ENCODE assay signal across 9 cellular contexts in genomic region chr10:101355307-101355706, GRCh38. TPM values are rescaled to one million over a fixed set of nuclear protein-coding genes. Genes with fewer than 3 reads are reported as not detected.
A peak's percentile ranks its signal among the peaks of the same experiment; 100 is the strongest.
DNase-seq lines count a peak whose midpoint lies in the region; ATAC-seq and TF ChIP-seq lines count a peak whose summit lies in the region.
"Had no signal": no experiment of that assay in that cellular context is flagged by ENCODE, and none has a peak within 500 bp of the region (broad histone marks: within the 10 kb centered on the region; RNA-seq: fewer than 3 reads in every experiment).

No MANE protein-coding gene starts in this region.

- no peaks in the 10 kb centered on the region for H3K9me3 Mint-ChIP-seq in activated CD4-positive, alpha-beta T cell treated with anti-CD3 and anti-CD28 coated beads, Interleukin-2, amount 10 ng/mL, durations not matched to agents 7 days and 5 days

- no peaks in the 10 kb centered on the region for H3K27me3 ChIP-seq in skeletal muscle tissue (ENCODE audit: control insufficient read depth in 3 of 3, insufficient read depth in 3 of 3, low read length in 3 of 3)
- no peaks in the 10 kb centered on the region for H3K27me3 ChIP-seq in adrenal gland

- TF ChIP-seq POLR2A in adrenal gland (IDR thresholded peaks at IDR 0.05), result no peak

- peak overlapping the region in 2 of 3 donors; percentile 88 to 91 for H3K9ac ChIP-seq in skeletal muscle tissue (ENCODE audit: low read depth in 1 of 3, low read length in 3 of 3)

- CTCF ChIA-PET in activated CD4-positive, alpha-beta T cell treated with anti-CD3 and anti-CD28 coated beads, Interleukin-2, amount 10 ng/mL, durations not matched to agents 7 days and 5 days (lab: Charles Lee), result interaction anchor here (1.3 kb wide), 1 partner anchor 10 kb away, joined by 7 read pairs; no protein-coding TSS in a partner anchor

- POLR2A ChIA-PET in activated CD4-positive, alpha-beta T cell treated with anti-CD3 and anti-CD28 coated beads, Interleukin-2, amount 10 ng/mL, durations not matched to agents 7 days and 5 days (lab: Charles Lee), result no interaction called here

- H3K36me3 Mint-ChIP-seq in activated CD4-positive, alpha-beta T cell treated with anti-CD3 and anti-CD28 coated beads, Interleukin-2, amount 10 ng/mL, durations not matched to agents 7 days and 5 days (ENCODE audit: low read depth), result peaks cover 6% of the 10 kb centered on the region

- H3K4me1 Mint-ChIP-seq in activated CD4-positive, alpha-beta T cell treated with anti-CD3 and anti-CD28 coated beads, Interleukin-2, amount 10 ng/mL, durations not matched to agents 7 days and 5 days, result peaks cover 27% of the 10 kb centered on the region

- H3K27ac Mint-ChIP-seq in activated CD4-positive, alpha-beta T cell treated with anti-CD3 and anti-CD28 coated beads, Interleukin-2, amount 10 ng/mL, durations not matched to agents 7 days and 5 days, result no peak overlapping the region

- H3K36me3 ChIP-seq in skeletal muscle tissue (ENCODE audit: control insufficient read depth in 3 of 3, insufficient read depth in 3 of 3, low read length in 3 of 3) (no peaks in the 10 kb centered on the region), adrenal gland (replicated peaks in 1 of 2) (no peaks in the 10 kb centered on the region)

- peaks cover 9% of the 10 kb centered on the region for H3K27me3 Mint-ChIP-seq in activated CD4-positive, alpha-beta T cell treated with anti-CD3 and anti-CD28 coated beads, Interleukin-2, amount 10 ng/mL, durations not matched to agents 7 days and 5 days

- H3K4me1 ChIP-seq in skeletal muscle tissue (ENCODE audit: control insufficient read depth in 3 of 3, insufficient read depth in 3 of 3, low read length in 3 of 3), result peaks cover 14 to 21% (median 16%) of the 10 kb centered on the region in 3 donors
- H3K4me1 ChIP-seq in adrenal gland (replicated peaks in 1 of 2), result peaks cover 27 to 34% of the 10 kb centered on the region in 2 donors

- DNase-seq in activated CD4-positive, alpha-beta T cell treated with anti-CD3 and anti-CD28 coated beads, Interleukin-2, amount 10 ng/mL, durations not matched to agents 7 days and 5 days, result no peak
- no peak for DNase-seq in activated CD4-positive, alpha-beta T cell treated with anti-CD3 and anti-CD28 coated beads, Interleukin-2, amount 50 U/mL, for 4 hours
- DNase-seq in fibroblast of the aortic adventitia (ENCODE audit: low read depth) (no peak), OCI-M2 (lab: John Stamatoyannopoulos, UW; ENCODE audit: unreplicated experiment) (no peak), adrenal gland (no peak)
- DNase-seq: NCI-H446 treated with DMSO at 0.1 percent for 48 hours had no signal

- 41 to 52% (median 50%) methylated on average over 4 of the region's 4 CpGs for WGBS in adrenal gland, 4 donors

- H3K4me3 ChIP-seq in fibroblast of the aortic adventitia (ENCODE audit: low read depth, low read length), result peak overlapping the region; percentile 87
- peak overlapping the region in 2 of 3 donors; percentile 87 to 90 for H3K4me3 ChIP-seq in skeletal muscle tissue (ENCODE audit: low read length in 3 of 3)
- H3K4me3 ChIP-seq in adrenal gland, result peak overlapping the region in 1 of 4 donors; percentile 86

- H3K4me3 Mint-ChIP-seq in activated CD4-positive, alpha-beta T cell treated with anti-CD3 and anti-CD28 coated beads, Interleukin-2, amount 10 ng/mL, durations not matched to agents 7 days and 5 days, result peak overlapping the region; percentile 90

- no peak for ATAC-seq in GM19455 (IDR thresholded peaks at IDR 0.05; ENCODE audit: unreplicated experiment)

- no peak for TF ChIP-seq CTCF in VCaP (conservative IDR thresholded peaks at IDR 0.05)
- no peak for TF ChIP-seq CTCF in fibroblast of the aortic adventitia (IDR thresholded peaks at IDR 0.05; ENCODE audit: insufficient read depth, low read length)
- no peak for TF ChIP-seq CTCF in adrenal gland (IDR thresholded peaks at IDR 0.05)

- peak overlapping the region; percentile 91 for H3K27ac ChIP-seq in VCaP
- peak overlapping the region; percentile 87 for H3K27ac ChIP-seq in skeletal muscle tissue (ENCODE audit: low read depth, low read length)
- peak overlapping the region in 2 of 5 donors; percentile 85 to 91 for H3K27ac ChIP-seq in adrenal gland

- intact Hi-C loops in adrenal gland (cut with DNase I), result no loop called here

- H3K9me3 ChIP-seq in skeletal muscle tissue (ENCODE audit: control insufficient read depth in 3 of 3, low read length in 3 of 3) (no peaks in the 10 kb centered on the region), adrenal gland (replicated peaks in 1 of 3) (no peaks in the 10 kb centered on the region)

RNA-seq across cellular contexts. Expression of gene BTRC, which starts 1.3 kb away (rescaled TPM):
- 10 to 100 TPM; 14.3 to 14.8 TPM for total RNA-seq in activated CD4-positive, alpha-beta T cell treated with anti-CD3 and anti-CD28 coated beads, Interleukin-2, amount 10 ng/mL, durations not matched to agents 7 days and 5 days
- 12.6 and 17.2 TPM in 2 replicates for total RNA-seq in fibroblast of the aortic adventitia (ENCODE audit: low replicate concordance)
- total RNA-seq in skeletal muscle tissue, result 19.8 TPM
- 10 to 100 TPM; 16.4 to 35.3 (median 20.4) TPM for total RNA-seq in adrenal gland
- 10 to 100 TPM; 10.0 to 21.8 (median 13.8) TPM for polyA plus RNA-seq in adrenal gland
